Comparison of ENCODE assay signal across 1 cellular context in the genomic region with DNA sequence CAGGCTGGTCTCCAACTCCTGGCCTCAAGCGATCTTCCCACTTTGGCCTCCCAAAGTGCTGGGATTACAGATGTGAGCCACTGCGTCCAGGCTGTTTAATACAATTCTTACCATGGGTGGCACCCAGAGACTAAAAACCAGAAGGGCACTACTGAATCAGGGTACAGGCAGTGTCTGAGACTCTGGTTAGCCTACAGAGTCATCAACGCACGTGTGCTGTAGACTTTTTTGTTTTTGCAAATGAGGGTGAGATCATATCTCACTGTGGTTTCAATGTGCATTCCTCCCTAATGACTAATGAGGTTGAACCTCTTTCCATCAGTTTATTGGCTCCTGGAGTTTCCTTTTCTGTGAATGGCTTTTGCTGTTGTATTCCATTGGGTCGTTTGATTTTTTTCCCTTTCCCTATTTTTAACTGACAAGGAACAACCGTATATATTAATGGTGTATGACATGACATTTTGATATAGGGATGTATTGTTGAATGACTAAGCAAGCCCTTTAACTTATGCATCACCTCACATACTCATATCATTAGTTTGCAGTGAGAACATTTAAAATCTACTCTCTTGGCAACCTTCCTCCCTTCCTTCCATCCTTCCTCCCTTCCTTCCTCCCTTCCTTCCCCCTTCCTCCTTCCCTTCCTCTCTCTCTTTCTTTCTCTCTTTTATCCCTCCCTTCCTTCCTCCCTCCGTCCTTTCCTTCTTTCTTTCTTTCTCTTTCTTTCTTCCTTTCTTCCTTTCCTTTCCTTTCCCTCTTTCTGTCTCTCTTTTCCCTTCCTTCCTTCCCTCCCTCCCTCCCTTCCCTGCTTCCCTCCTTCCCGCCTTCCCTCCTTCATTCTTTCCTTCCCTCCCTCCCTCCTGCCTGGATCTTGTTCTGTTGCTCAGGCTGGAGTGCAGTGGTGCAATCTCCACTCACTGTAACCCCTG.
TF ChIP-seq lines count a peak whose summit lies in the region.

No MANE protein-coding gene starts in this region.

TF ChIP-seq in K562, 482 proteins besides CTCF, POLR2A, EP300 and RAD21 (continues in another document):
- TF ChIP-seq SMARCA4 (IDR thresholded peaks at IDR 0.05) (peak; percentile 98), TCF3 (CRISPR knock-in tag; IDR thresholded peaks at IDR 0.05) (peak; percentile 60), NFXL1 (CRISPR knock-in tag; IDR thresholded peaks at IDR 0.05) (no peak), ARNT (IDR thresholded peaks at IDR 0.05) (peak in 1 of 2 experiments; percentile 78; a peak in 2 of 4 replicates), CBFA2T2 (conservative IDR thresholded peaks at IDR 0.05) (peak; percentile 21; the same call in 1 of the 2 replicates), NCOR1 (IDR thresholded peaks at IDR 0.05) (peak; percentile 79), CTBP1 (IDR thresholded peaks at IDR 0.05; ENCODE audit: borderline replicate concordance) (peak; percentile 87), PRPF4 (IDR thresholded peaks at IDR 0.05; ENCODE audit: insufficient read depth, low read depth, low read length, poor library complexity, severe bottlenecking) (no peak), MAZ (CRISPR knock-in tag; conservative IDR thresholded peaks at IDR 0.05 in 1 of 2, IDR thresholded peaks at IDR 0.05 in 1 of 2) (no peak), KAT8 (IDR thresholded peaks at IDR 0.05; ENCODE audit: low read depth) (no peak), NCOA2 (IDR thresholded peaks at IDR 0.05; ENCODE audit: partially characterized antibody in 2 of 2) (no peak), STAT5A (IDR thresholded peaks at IDR 0.05; ENCODE audit: borderline replicate concordance, low read length) (peak; percentile 28; the same call in 1 of the 2 replicates), U2AF1 (optimal IDR thresholded peaks at IDR 0.05; ENCODE audit: low read depth, low read length) (no peak), NFE2 (IDR thresholded peaks at IDR 0.05; ENCODE audit: low read depth) (peak; percentile 48), ZNF384 (IDR thresholded peaks at IDR 0.05; ENCODE audit: low read depth, low read length) (peak; percentile 90), TCF7 (IDR thresholded peaks at IDR 0.05; ENCODE audit: borderline replicate concordance) (no peak), TBP (optimal IDR thresholded peaks at IDR 0.05; ENCODE audit: low read depth, low read length) (peak; percentile 26), ZNF551 (CRISPR knock-in tag; IDR thresholded peaks at IDR 0.05) (no peak), ZNF324 (CRISPR knock-in tag; IDR thresholded peaks at IDR 0.05) (no peak), KLF6 (CRISPR knock-in tag; IDR thresholded peaks at IDR 0.05; ENCODE audit: borderline replicate concordance) (no peak), SMARCA5 (IDR thresholded peaks at IDR 0.05) (no peak), ZZZ3 (IDR thresholded peaks at IDR 0.05) (no peak), SMC3 (conservative IDR thresholded peaks at IDR 0.05; ENCODE audit: insufficient read depth, low read depth, low read length) (no peak), ZNF780A (CRISPR knock-in tag; IDR thresholded peaks at IDR 0.05) (no peak), CBFB (CRISPR knock-in tag; IDR thresholded peaks at IDR 0.05) (peak; percentile 79; the same call in 1 of the 2 replicates), CC2D1A (IDR thresholded peaks at IDR 0.05) (peak; percentile 70; the same call in 1 of the 2 replicates), ETV1 (tag; conservative IDR thresholded peaks at IDR 0.05; ENCODE audit: low read depth) (0 out of 2 replicates have a peak, but pooled peaks have one; percentile 5), ETV6 (IDR thresholded peaks at IDR 0.05; ENCODE audit: borderline replicate concordance in 1 of 2, low read depth in 2 of 2, low read length in 1 of 2) (peak in 1 of 2 experiments; percentile 68; a peak in 1 of 4 replicates), ETV6 (CRISPR knock-in tag; IDR thresholded peaks at IDR 0.05; ENCODE audit: borderline replicate concordance) (no peak), NR2C2 (CRISPR knock-in tag; IDR thresholded peaks at IDR 0.05) (no peak), NR2C2 (tag; IDR thresholded peaks at IDR 0.05) (peak; percentile 58; the same call in 1 of the 2 replicates), ZNF766 (CRISPR knock-in tag; conservative IDR thresholded peaks at IDR 0.05) (peak; percentile 78; the same call in 1 of the 2 replicates), CBFA2T3 (IDR thresholded peaks at IDR 0.05) (peak; percentile 73), JUNB (CRISPR knock-in tag; conservative IDR thresholded peaks at IDR 0.05) (peak; percentile 48; the same call in 1 of the 2 replicates), LARP7 (IDR thresholded peaks at IDR 0.05) (no peak), C11orf30 (IDR thresholded peaks at IDR 0.05; ENCODE audit: low read depth) (peak; percentile 73), KLF16 (IDR thresholded peaks at IDR 0.05) (no peak), ZBTB1 (CRISPR knock-in tag; IDR thresholded peaks at IDR 0.05; ENCODE audit: borderline replicate concordance, low read depth) (no peak), ZNF24 (IDR thresholded peaks at IDR 0.05) (peak; percentile 18; the same call in 1 of the 2 replicates), RCOR1 (IDR thresholded peaks at IDR 0.05; ENCODE audit: borderline replicate concordance in 1 of 2, low read depth in 2 of 2, low read length in 2 of 2) (peak in 1 of 2 experiments; percentile 95; a peak in 3 of 4 replicates), SP1 (CRISPR knock-in tag; IDR thresholded peaks at IDR 0.05) (peak; percentile 40; the same call in 1 of the 2 replicates), PURB (CRISPR knock-in tag; IDR thresholded peaks at IDR 0.05; ENCODE audit: low read depth) (no peak), MTA1 (IDR thresholded peaks at IDR 0.05; ENCODE audit: borderline replicate concordance) (peak; percentile 62; the same call in 1 of the 2 replicates)
- TF ChIP-seq, protein P1, sequence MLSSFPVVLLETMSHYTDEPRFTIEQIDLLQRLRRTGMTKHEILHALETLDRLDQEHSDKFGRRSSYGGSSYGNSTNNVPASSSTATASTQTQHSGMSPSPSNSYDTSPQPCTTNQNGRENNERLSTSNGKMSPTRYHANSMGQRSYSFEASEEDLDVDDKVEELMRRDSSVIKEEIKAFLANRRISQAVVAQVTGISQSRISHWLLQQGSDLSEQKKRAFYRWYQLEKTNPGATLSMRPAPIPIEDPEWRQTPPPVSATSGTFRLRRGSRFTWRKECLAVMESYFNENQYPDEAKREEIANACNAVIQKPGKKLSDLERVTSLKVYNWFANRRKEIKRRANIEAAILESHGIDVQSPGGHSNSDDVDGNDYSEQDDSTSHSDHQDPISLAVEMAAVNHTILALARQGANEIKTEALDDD (IDR thresholded peaks at IDR 0.05) = peak; percentile 64
- TF ChIP-seq, protein P2, sequence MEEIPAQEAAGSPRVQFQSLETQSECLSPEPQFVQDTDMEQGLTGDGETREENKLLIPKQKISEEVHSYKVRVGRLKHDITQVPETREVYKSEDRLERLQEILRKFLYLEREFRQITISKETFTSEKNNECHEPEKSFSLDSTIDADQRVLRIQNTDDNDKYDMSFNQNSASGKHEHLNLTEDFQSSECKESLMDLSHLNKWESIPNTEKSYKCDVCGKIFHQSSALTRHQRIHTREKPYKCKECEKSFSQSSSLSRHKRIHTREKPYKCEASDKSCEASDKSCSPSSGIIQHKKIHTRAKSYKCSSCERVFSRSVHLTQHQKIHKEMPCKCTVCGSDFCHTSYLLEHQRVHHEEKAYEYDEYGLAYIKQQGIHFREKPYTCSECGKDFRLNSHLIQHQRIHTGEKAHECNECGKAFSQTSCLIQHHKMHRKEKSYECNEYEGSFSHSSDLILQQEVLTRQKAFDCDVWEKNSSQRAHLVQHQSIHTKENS (CRISPR knock-in tag; IDR thresholded peaks at IDR 0.05) = no peak
- TF ChIP-seq, protein P3, sequence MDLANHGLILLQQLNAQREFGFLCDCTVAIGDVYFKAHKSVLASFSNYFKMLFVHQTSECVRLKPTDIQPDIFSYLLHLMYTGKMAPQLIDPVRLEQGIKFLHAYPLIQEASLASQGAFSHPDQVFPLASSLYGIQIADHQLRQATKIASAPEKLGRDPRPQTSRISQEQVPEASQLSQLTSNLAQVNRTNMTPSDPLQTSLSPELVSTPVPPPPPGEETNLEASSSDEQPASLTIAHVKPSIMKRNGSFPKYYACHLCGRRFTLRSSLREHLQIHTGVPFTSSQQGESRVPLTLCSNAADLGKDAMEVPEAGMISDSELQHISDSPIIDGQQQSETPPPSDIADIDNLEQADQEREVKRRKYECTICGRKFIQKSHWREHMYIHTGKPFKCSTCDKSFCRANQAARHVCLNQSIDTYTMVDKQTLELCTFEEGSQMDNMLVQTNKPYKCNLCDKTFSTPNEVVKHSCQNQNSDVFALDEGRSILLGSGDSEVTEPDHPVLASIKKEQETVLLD (IDR thresholded peaks at IDR 0.05) = peak; percentile 19
- TF ChIP-seq, protein P4, sequence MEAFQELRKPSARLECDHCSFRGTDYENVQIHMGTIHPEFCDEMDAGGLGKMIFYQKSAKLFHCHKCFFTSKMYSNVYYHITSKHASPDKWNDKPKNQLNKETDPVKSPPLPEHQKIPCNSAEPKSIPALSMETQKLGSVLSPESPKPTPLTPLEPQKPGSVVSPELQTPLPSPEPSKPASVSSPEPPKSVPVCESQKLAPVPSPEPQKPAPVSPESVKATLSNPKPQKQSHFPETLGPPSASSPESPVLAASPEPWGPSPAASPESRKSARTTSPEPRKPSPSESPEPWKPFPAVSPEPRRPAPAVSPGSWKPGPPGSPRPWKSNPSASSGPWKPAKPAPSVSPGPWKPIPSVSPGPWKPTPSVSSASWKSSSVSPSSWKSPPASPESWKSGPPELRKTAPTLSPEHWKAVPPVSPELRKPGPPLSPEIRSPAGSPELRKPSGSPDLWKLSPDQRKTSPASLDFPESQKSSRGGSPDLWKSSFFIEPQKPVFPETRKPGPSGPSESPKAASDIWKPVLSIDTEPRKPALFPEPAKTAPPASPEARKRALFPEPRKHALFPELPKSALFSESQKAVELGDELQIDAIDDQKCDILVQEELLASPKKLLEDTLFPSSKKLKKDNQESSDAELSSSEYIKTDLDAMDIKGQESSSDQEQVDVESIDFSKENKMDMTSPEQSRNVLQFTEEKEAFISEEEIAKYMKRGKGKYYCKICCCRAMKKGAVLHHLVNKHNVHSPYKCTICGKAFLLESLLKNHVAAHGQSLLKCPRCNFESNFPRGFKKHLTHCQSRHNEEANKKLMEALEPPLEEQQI (IDR thresholded peaks at IDR 0.05) = peak; percentile 71
- TF ChIP-seq, protein P5, sequence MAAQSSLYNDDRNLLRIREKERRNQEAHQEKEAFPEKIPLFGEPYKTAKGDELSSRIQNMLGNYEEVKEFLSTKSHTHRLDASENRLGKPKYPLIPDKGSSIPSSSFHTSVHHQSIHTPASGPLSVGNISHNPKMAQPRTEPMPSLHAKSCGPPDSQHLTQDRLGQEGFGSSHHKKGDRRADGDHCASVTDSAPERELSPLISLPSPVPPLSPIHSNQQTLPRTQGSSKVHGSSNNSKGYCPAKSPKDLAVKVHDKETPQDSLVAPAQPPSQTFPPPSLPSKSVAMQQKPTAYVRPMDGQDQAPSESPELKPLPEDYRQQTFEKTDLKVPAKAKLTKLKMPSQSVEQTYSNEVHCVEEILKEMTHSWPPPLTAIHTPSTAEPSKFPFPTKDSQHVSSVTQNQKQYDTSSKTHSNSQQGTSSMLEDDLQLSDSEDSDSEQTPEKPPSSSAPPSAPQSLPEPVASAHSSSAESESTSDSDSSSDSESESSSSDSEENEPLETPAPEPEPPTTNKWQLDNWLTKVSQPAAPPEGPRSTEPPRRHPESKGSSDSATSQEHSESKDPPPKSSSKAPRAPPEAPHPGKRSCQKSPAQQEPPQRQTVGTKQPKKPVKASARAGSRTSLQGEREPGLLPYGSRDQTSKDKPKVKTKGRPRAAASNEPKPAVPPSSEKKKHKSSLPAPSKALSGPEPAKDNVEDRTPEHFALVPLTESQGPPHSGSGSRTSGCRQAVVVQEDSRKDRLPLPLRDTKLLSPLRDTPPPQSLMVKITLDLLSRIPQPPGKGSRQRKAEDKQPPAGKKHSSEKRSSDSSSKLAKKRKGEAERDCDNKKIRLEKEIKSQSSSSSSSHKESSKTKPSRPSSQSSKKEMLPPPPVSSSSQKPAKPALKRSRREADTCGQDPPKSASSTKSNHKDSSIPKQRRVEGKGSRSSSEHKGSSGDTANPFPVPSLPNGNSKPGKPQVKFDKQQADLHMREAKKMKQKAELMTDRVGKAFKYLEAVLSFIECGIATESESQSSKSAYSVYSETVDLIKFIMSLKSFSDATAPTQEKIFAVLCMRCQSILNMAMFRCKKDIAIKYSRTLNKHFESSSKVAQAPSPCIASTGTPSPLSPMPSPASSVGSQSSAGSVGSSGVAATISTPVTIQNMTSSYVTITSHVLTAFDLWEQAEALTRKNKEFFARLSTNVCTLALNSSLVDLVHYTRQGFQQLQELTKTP (IDR thresholded peaks at IDR 0.05; ENCODE audit: low read depth in 1 of 2, partially characterized antibody in 2 of 2) = peak in 1 of 2 experiments; percentile 17
- TF ChIP-seq, protein P6, sequence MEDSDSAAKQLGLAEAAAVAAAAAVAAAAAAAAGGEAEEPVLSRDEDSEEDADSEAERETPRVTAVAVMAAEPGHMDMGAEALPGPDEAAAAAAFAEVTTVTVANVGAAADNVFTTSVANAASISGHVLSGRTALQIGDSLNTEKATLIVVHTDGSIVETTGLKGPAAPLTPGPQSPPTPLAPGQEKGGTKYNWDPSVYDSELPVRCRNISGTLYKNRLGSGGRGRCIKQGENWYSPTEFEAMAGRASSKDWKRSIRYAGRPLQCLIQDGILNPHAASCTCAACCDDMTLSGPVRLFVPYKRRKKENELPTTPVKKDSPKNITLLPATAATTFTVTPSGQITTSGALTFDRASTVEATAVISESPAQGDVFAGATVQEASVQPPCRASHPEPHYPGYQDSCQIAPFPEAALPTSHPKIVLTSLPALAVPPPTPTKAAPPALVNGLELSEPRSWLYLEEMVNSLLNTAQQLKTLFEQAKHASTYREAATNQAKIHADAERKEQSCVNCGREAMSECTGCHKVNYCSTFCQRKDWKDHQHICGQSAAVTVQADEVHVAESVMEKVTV (CRISPR knock-in tag; IDR thresholded peaks at IDR 0.05) = no peak
- TF ChIP-seq, protein P7, sequence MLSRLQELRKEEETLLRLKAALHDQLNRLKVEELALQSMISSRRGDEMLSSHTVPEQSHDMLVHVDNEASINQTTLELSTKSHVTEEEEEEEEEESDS (CRISPR knock-in tag; IDR thresholded peaks at IDR 0.05) = no peak
- TF ChIP-seq, protein P8, sequence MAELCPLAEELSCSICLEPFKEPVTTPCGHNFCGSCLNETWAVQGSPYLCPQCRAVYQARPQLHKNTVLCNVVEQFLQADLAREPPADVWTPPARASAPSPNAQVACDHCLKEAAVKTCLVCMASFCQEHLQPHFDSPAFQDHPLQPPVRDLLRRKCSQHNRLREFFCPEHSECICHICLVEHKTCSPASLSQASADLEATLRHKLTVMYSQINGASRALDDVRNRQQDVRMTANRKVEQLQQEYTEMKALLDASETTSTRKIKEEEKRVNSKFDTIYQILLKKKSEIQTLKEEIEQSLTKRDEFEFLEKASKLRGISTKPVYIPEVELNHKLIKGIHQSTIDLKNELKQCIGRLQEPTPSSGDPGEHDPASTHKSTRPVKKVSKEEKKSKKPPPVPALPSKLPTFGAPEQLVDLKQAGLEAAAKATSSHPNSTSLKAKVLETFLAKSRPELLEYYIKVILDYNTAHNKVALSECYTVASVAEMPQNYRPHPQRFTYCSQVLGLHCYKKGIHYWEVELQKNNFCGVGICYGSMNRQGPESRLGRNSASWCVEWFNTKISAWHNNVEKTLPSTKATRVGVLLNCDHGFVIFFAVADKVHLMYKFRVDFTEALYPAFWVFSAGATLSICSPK (IDR thresholded peaks at IDR 0.05; ENCODE audit: borderline replicate concordance) = 0 out of 2 replicates have a peak, but pooled peaks have one; percentile 1
